ENCODE assay signal across 8 cellular contexts in genomic region chr1:41496080-41497055, GRCh38. TPM values are rescaled to one million over a fixed set of nuclear protein-coding genes. Genes with fewer than 3 reads are reported as not detected.
DNase-seq lines count a peak whose midpoint lies in the region; ATAC-seq and TF ChIP-seq lines count a peak whose summit lies in the region.

No MANE protein-coding gene starts in this region.

- H3K9me3 ChIP-seq in esophagus squamous epithelium (no peaks in the 10 kb centered on the region), upper lobe of left lung (no peaks in the 10 kb centered on the region)

- H3K9me3 Mint-ChIP-seq in activated CD4-positive, alpha-beta memory T cell treated with anti-CD3 and anti-CD28 coated beads for 36 hours = no peaks in the 10 kb centered on the region
- H3K9me3 Mint-ChIP-seq in nephron = no peaks in the 10 kb centered on the region

- peak; percentile 76 to 89 for ATAC-seq in upper lobe of left lung (ENCODE audit: low FRiP score in 2 of 2)

- peak overlapping the region; percentile 50 for H3K4me3 Mint-ChIP-seq in activated CD4-positive, alpha-beta memory T cell treated with anti-CD3 and anti-CD28 coated beads for 36 hours
- peak overlapping the region in 1 of 3 experiments; percentile 54 for H3K4me3 Mint-ChIP-seq in nephron

- peak; percentile 43 for DNase-seq in DMS53 treated with DMSO at 0.1 percent for 48 hours (lab: John Stamatoyannopoulos, UW; ENCODE audit: unreplicated experiment)
- DNase-seq in HUDEP-2 (lab: John Stamatoyannopoulos, UW; ENCODE audit: unreplicated experiment in 76 of 76) = peak in 41 of 76 experiments; percentile 10 to 65 (median 29)
- DNase-seq in activated CD4-positive, alpha-beta memory T cell treated with anti-CD3 and anti-CD28 coated beads for 36 hours = peak; percentile 70
- DNase-seq in esophagus squamous epithelium (lab: John Stamatoyannopoulos, UW) = no peak
- DNase-seq in upper lobe of left lung = peak; percentile 91 to 96
- DNase-seq in globus pallidus (ENCODE audit: low spot score) = no peak
- DNase-seq in COLO829 (ENCODE audit: low spot score) = no peak

- peaks cover 35 to 64% (median 49%) of the 10 kb centered on the region in 3 donors for H3K4me1 ChIP-seq in esophagus squamous epithelium
- peaks cover 49 to 60% (median 51%) of the 10 kb centered on the region in 4 donors for H3K4me1 ChIP-seq in upper lobe of left lung

- H3K27ac ChIP-seq in esophagus squamous epithelium (peak overlapping the region; percentile 86 to 91 (median 88)), upper lobe of left lung (peak overlapping the region; percentile 87 to 90 (median 88))

- TF ChIP-seq POLR2A in esophagus squamous epithelium (IDR thresholded peaks at IDR 0.05) = peak in 2 of 4 donors; percentile 61 to 72
- peak in 3 of 4 donors; percentile 30 to 83 (median 57) for TF ChIP-seq POLR2A in upper lobe of left lung (IDR thresholded peaks at IDR 0.05)

- H3K4me1 Mint-ChIP-seq in activated CD4-positive, alpha-beta memory T cell treated with anti-CD3 and anti-CD28 coated beads for 36 hours (ENCODE audit: low read depth) = peaks cover 4% of the 10 kb centered on the region
- peaks cover 51% of the 10 kb centered on the region for H3K4me1 Mint-ChIP-seq in nephron

- TF ChIP-seq CTCF in esophagus squamous epithelium (IDR thresholded peaks at IDR 0.05) (peak in 3 of 6 experiments; percentile 8 to 48 (median 34)), nephron (IDR thresholded peaks at IDR 0.05; ENCODE audit: unreplicated experiment in 3 of 3) (no peak), upper lobe of left lung (IDR thresholded peaks at IDR 0.05) (peak in 5 of 6 experiments; percentile 13 to 69 (median 60))

- TF ChIP-seq EP300 in upper lobe of left lung (IDR thresholded peaks at IDR 0.05) = peak in 3 of 4 donors; percentile 94 to 100 (median 99)

- H3K4me3 ChIP-seq in esophagus squamous epithelium (peak overlapping the region; percentile 23 to 62 (median 38)), upper lobe of left lung (peak overlapping the region in 3 of 4 donors; percentile 30 to 41 (median 36))

- POLR2A ChIA-PET in activated CD4-positive, alpha-beta memory T cell treated with anti-CD3 and anti-CD28 coated beads for 36 hours (lab: Charles Lee) = no interaction called here

- H3K27ac Mint-ChIP-seq in activated CD4-positive, alpha-beta memory T cell treated with anti-CD3 and anti-CD28 coated beads for 36 hours = no peak overlapping the region
- H3K27ac Mint-ChIP-seq in nephron = peak overlapping the region in 2 of 3 experiments; percentile 84 to 88

- intact Hi-C loops in activated CD4-positive, alpha-beta memory T cell treated with anti-CD3 and anti-CD28 coated beads for 36 hours (cut with micrococcal nuclease) = no loop called here
- intact Hi-C loops in esophagus squamous epithelium (cut with DNase I) = no loop called here

- peaks cover 0 to 13% (median 0%) of the 10 kb centered on the region in 4 donors for H3K27me3 ChIP-seq in esophagus squamous epithelium
- H3K27me3 ChIP-seq in upper lobe of left lung = no peaks in the 10 kb centered on the region

- CTCF ChIA-PET in activated CD4-positive, alpha-beta memory T cell treated with anti-CD3 and anti-CD28 coated beads for 36 hours (lab: Charles Lee) = interaction anchor here (0.7 to 3.2 kb wide), 3 partner anchors 20 to 285 kb away, joined by 3 to 15 read pairs (median 3); no protein-coding TSS in a partner anchor

- H3K36me3 ChIP-seq in esophagus squamous epithelium (no peaks in the 10 kb centered on the region), upper lobe of left lung (no peaks in the 10 kb centered on the region)

- H3K36me3 Mint-ChIP-seq in activated CD4-positive, alpha-beta memory T cell treated with anti-CD3 and anti-CD28 coated beads for 36 hours = no peaks in the 10 kb centered on the region
- H3K36me3 Mint-ChIP-seq in nephron (ENCODE audit: low read depth) = no peaks in the 10 kb centered on the region

- H3K27me3 Mint-ChIP-seq in activated CD4-positive, alpha-beta memory T cell treated with anti-CD3 and anti-CD28 coated beads for 36 hours = peaks cover 16% of the 10 kb centered on the region
- H3K27me3 Mint-ChIP-seq in nephron (ENCODE audit: low read depth) = peaks cover 10% of the 10 kb centered on the region

- WGBS in esophagus squamous epithelium, 2 donors = 5 to 33% methylated on average over 3 to 8 of the region's 74 CpGs
- WGBS in upper lobe of left lung, 2 donors = 22% methylated on average over 19 of the region's 74 CpGs; no CpG with 5 or more reads in 1 of the 2 donors

RNA-seq across cellular contexts. Expression of gene EDN2, which starts 11.9 kb away (rescaled TPM):
- not detected for total RNA-seq in activated CD4-positive, alpha-beta memory T cell treated with anti-CD3 and anti-CD28 coated beads for 36 hours
- total RNA-seq in esophagus squamous epithelium (10 to 100 TPM in 1 of 4 donors, 1 to 10 TPM in 2, under 1 TPM in 1; 0.35 to 18.3 (median 1.4) TPM), upper lobe of left lung (1 to 10 TPM in 1 of 6 donors, under 1 TPM in 2, not detected in 3; 0.49 to 4.0 (median 0.77) TPM)

Comparison
In these comparisons a context has a peak if more than half of its experiments do, and no peak if none do; other contexts are left out.
1. DNase-seq: peak in DMS53 treated with DMSO at 0.1 percent for 48 hours (single experiment), HUDEP-2 (41 of 76), activated CD4-positive, alpha-beta memory T cell treated with anti-CD3 and anti-CD28 coated beads for 36 hours (single experiment) and upper lobe of left lung (2 of 2); none in esophagus squamous epithelium (single experiment), globus pallidus (single experiment) and COLO829 (single experiment).
2. CTCF ChIP-seq: peak in upper lobe of left lung (5 of 6); none in nephron (0 of 3).